ENCODE assay signal across 15 cellular contexts in genomic region chrX:69051901-69052300, GRCh38.
"Had no signal": no experiment of that assay in that cellular context is flagged by ENCODE, and none has a peak within 500 bp of the region (broad histone marks: within the 10 kb centered on the region; RNA-seq: fewer than 3 reads in every experiment).

No MANE protein-coding gene starts in this region.

- H3K4me1 Mint-ChIP-seq: activated CD4-positive, alpha-beta T cell treated with anti-CD3 and anti-CD28 coated beads, Interleukin-2, amount 10 ng/mL, durations not matched to agents 24 days and 14 days; activated naive CD8-positive, alpha-beta T cell treated with anti-CD3 and anti-CD28 coated beads, Interleukin-2, amount 10 ng/mL, durations not matched to agents 7 days and 5 days; central memory CD8-positive, alpha-beta T cell; stimulated activated effector memory CD8-positive, alpha-beta T cell treated with anti-CD3 and anti-CD28 coated beads, Interleukin-12 subunit alpha, Interleukin-12 subunit beta, amount 100 ng/mL, for 72 hours had no signal

- H3K27me3 ChIP-seq: brain microvascular endothelial cell, thyroid gland had no signal

- H3K27ac Mint-ChIP-seq: activated CD4-positive, alpha-beta T cell treated with anti-CD3 and anti-CD28 coated beads, Interleukin-2, amount 10 ng/mL, durations not matched to agents 24 days and 14 days; activated naive CD8-positive, alpha-beta T cell treated with anti-CD3 and anti-CD28 coated beads, Interleukin-2, amount 10 ng/mL, durations not matched to agents 7 days and 5 days; activated T-cell treated with anti-CD3 and anti-CD28 coated beads, Interleukin-2, amount 50 U/mL, for 72 hours; natural killer cell treated with Interleukin-12 subunit alpha and Interleukin-12 subunit beta and Interleukin-15 and Interleukin-18, amount 100 ng/mL, for 72 hours; stimulated activated effector memory CD8-positive, alpha-beta T cell treated with anti-CD3 and anti-CD28 coated beads, Interleukin-12 subunit alpha, Interleukin-12 subunit beta, amount 100 ng/mL, for 72 hours had no signal

- H3K9me3 ChIP-seq: thyroid gland had no signal

- H3K36me3 Mint-ChIP-seq: activated naive CD8-positive, alpha-beta T cell treated with anti-CD3 and anti-CD28 coated beads, Interleukin-2, amount 10 ng/mL, durations not matched to agents 7 days and 5 days; natural killer cell treated with Interleukin-12 subunit alpha and Interleukin-12 subunit beta and Interleukin-15 and Interleukin-18, amount 100 ng/mL, for 72 hours; stimulated activated effector memory CD8-positive, alpha-beta T cell treated with anti-CD3 and anti-CD28 coated beads, Interleukin-12 subunit alpha, Interleukin-12 subunit beta, amount 100 ng/mL, for 72 hours had no signal

- ATAC-seq: activated T-cell treated with anti-CD3 and anti-CD28 coated beads, Interleukin-2, amount 50 U/mL, for 72 hours; natural killer cell treated with Interleukin-12 subunit alpha and Interleukin-12 subunit beta and Interleukin-15 and Interleukin-18, amount 100 ng/mL, for 72 hours; stimulated activated effector memory CD8-positive, alpha-beta T cell treated with anti-CD3 and anti-CD28 coated beads, Interleukin-12 subunit alpha, Interleukin-12 subunit beta, amount 100 ng/mL, for 72 hours had no signal

- H3K27me3 Mint-ChIP-seq: activated CD4-positive, alpha-beta T cell treated with anti-CD3 and anti-CD28 coated beads, Interleukin-2, amount 10 ng/mL, durations not matched to agents 24 days and 14 days; activated naive CD8-positive, alpha-beta T cell treated with anti-CD3 and anti-CD28 coated beads, Interleukin-2, amount 10 ng/mL, durations not matched to agents 7 days and 5 days; central memory CD8-positive, alpha-beta T cell had no signal

- H3K27ac ChIP-seq: brain microvascular endothelial cell, thyroid gland had no signal

- H3K36me3 ChIP-seq: brain microvascular endothelial cell, thyroid gland had no signal

- H3K9me3 Mint-ChIP-seq: activated CD4-positive, alpha-beta T cell treated with anti-CD3 and anti-CD28 coated beads, Interleukin-2, amount 10 ng/mL, durations not matched to agents 24 days and 14 days; activated naive CD8-positive, alpha-beta T cell treated with anti-CD3 and anti-CD28 coated beads, Interleukin-2, amount 10 ng/mL, durations not matched to agents 7 days and 5 days; activated T-cell treated with anti-CD3 and anti-CD28 coated beads, Interleukin-2, amount 50 U/mL, for 72 hours; central memory CD8-positive, alpha-beta T cell; natural killer cell treated with Interleukin-12 subunit alpha and Interleukin-12 subunit beta and Interleukin-15 and Interleukin-18, amount 100 ng/mL, for 72 hours; stimulated activated effector memory CD8-positive, alpha-beta T cell treated with anti-CD3 and anti-CD28 coated beads, Interleukin-12 subunit alpha, Interleukin-12 subunit beta, amount 100 ng/mL, for 72 hours had no signal

- H3K4me3 ChIP-seq: thyroid gland had no signal

- DNase-seq: activated CD4-positive, alpha-beta T cell treated with anti-CD3 and anti-CD28 coated beads, Interleukin-2, amount 10 ng/mL, durations not matched to agents 24 days and 14 days; activated CD4-positive, CD25-positive, alpha-beta regulatory T cell; activated CD8-positive, alpha-beta memory T cell treated with anti-CD3 and anti-CD28 coated beads, Interleukin-2, amount 50 U/mL, for 48 hours; activated gamma-delta T cell treated with Interleukin-2 at 50 U/mL for 16 hours; activated naive CD8-positive, alpha-beta T cell treated with anti-CD3 and anti-CD28 coated beads, Interleukin-2, amount 10 ng/mL, durations not matched to agents 7 days and 5 days; activated T-cell treated with anti-CD3 and anti-CD28 coated beads, Interleukin-2, amount 50 U/mL, for 72 hours; brain microvascular endothelial cell; cortex of kidney; effector CD8-positive, alpha-beta T cell; foreskin melanocyte; mesendoderm; thyroid gland had no signal

- H3K4me1 ChIP-seq: thyroid gland had no signal

- H3K4me3 Mint-ChIP-seq: activated CD4-positive, alpha-beta T cell treated with anti-CD3 and anti-CD28 coated beads, Interleukin-2, amount 10 ng/mL, durations not matched to agents 24 days and 14 days; activated naive CD8-positive, alpha-beta T cell treated with anti-CD3 and anti-CD28 coated beads, Interleukin-2, amount 10 ng/mL, durations not matched to agents 7 days and 5 days; activated T-cell treated with anti-CD3 and anti-CD28 coated beads, Interleukin-2, amount 50 U/mL, for 72 hours; central memory CD8-positive, alpha-beta T cell; natural killer cell treated with Interleukin-12 subunit alpha and Interleukin-12 subunit beta and Interleukin-15 and Interleukin-18, amount 100 ng/mL, for 72 hours; stimulated activated effector memory CD8-positive, alpha-beta T cell treated with anti-CD3 and anti-CD28 coated beads, Interleukin-12 subunit alpha, Interleukin-12 subunit beta, amount 100 ng/mL, for 72 hours had no signal
